Comparison of ENCODE assay signal across 1 cellular context in genomic region chr2:101252408-101253012, GRCh38.
TF ChIP-seq lines count a peak whose summit lies in the region.

CNOT11 (plus strand) TSS chr2:101252886; CDS start chr2:101252965, 79 bp downstream.

TF ChIP-seq in HepG2, 621 proteins besides CTCF, POLR2A, EP300 and RAD21 (continued from another document and continues in another):
- TF ChIP-seq ZNF574 (CRISPR knock-in tag; IDR thresholded peaks at IDR 0.05): peak; percentile 93
- TF ChIP-seq ZNF274 (CRISPR knock-in tag; IDR thresholded peaks at IDR 0.05): no peak; the same call in 1 of the 2 replicates
- TF ChIP-seq ZBTB37 (CRISPR knock-in tag; IDR thresholded peaks at IDR 0.05): no peak
- no peak for TF ChIP-seq PRPF4 (IDR thresholded peaks at IDR 0.05; ENCODE audit: low read depth, low read length, poor library complexity, severe bottlenecking)
- TF ChIP-seq PCBP1 (IDR thresholded peaks at IDR 0.05; ENCODE audit: borderline replicate concordance, low read depth, low read length): 0 out of 2 replicates have a peak, but pooled peaks have one; percentile 43
- TF ChIP-seq CCDC6 (CRISPR knock-in tag; IDR thresholded peaks at IDR 0.05): peak; percentile 87
- peak; percentile 73; the same call in 1 of the 2 replicates for TF ChIP-seq ZNF878 (CRISPR knock-in tag; IDR thresholded peaks at IDR 0.05)
- peak; percentile 86 for TF ChIP-seq ZBTB25 (CRISPR knock-in tag; IDR thresholded peaks at IDR 0.05)
- peak; percentile 87; the same call in 1 of the 2 replicates for TF ChIP-seq IKZF5 (CRISPR knock-in tag; IDR thresholded peaks at IDR 0.05)
- TF ChIP-seq FOXA3 (CRISPR knock-in tag; IDR thresholded peaks at IDR 0.05): peak; percentile 72
- TF ChIP-seq EED (CRISPR knock-in tag; IDR thresholded peaks at IDR 0.05): no peak; the same call in 1 of the 2 replicates
- TF ChIP-seq YY1 (IDR thresholded peaks at IDR 0.05; ENCODE audit: insufficient read depth, insufficient replicate concordance, low read depth, low read length): peak; percentile 66
- TF ChIP-seq MTA1 (CRISPR knock-in tag; IDR thresholded peaks at IDR 0.05; ENCODE audit: borderline replicate concordance): no peak; the same call in 1 of the 2 replicates
- TF ChIP-seq POLR2AphosphoS5 (IDR thresholded peaks at IDR 0.05; ENCODE audit: low read depth, low read length): peak; percentile 98
- peak; percentile 57; the same call in 1 of the 2 replicates for TF ChIP-seq TOPORS (CRISPR knock-in tag; IDR thresholded peaks at IDR 0.05)
- TF ChIP-seq ZNF773 (CRISPR knock-in tag; IDR thresholded peaks at IDR 0.05; ENCODE audit: borderline replicate concordance): no peak
- peak; percentile 79; the same call in 1 of the 2 replicates for TF ChIP-seq SP4 (CRISPR knock-in tag; IDR thresholded peaks at IDR 0.05)
- TF ChIP-seq ZKSCAN1 (IDR thresholded peaks at IDR 0.05; ENCODE audit: low read length): no peak; the same call in 1 of the 2 replicates
- no peak for TF ChIP-seq EHMT2 (IDR thresholded peaks at IDR 0.05; ENCODE audit: borderline replicate concordance, low read depth, low read length)
- TF ChIP-seq TBL1XR1 (IDR thresholded peaks at IDR 0.05; ENCODE audit: borderline replicate concordance, low read length, partially characterized antibody): no peak
- TF ChIP-seq SOX5 (CRISPR knock-in tag; IDR thresholded peaks at IDR 0.05; ENCODE audit: borderline replicate concordance): peak; percentile 42; the same call in 1 of the 2 replicates
- no peak; the same call in 1 of the 2 replicates for TF ChIP-seq ZZZ3 (CRISPR knock-in tag; IDR thresholded peaks at IDR 0.05; ENCODE audit: borderline replicate concordance)
- peak; percentile 52; the same call in 1 of the 2 replicates for TF ChIP-seq HNF4G (IDR thresholded peaks at IDR 0.05; ENCODE audit: borderline replicate concordance, low read depth, low read length)
- TF ChIP-seq HNF4G (CRISPR knock-in tag; IDR thresholded peaks at IDR 0.05; ENCODE audit: borderline replicate concordance, low read depth): no peak
- TF ChIP-seq HMGXB3 (CRISPR knock-in tag; IDR thresholded peaks at IDR 0.05; ENCODE audit: borderline replicate concordance): peak; percentile 57; the same call in 1 of the 2 replicates
- TF ChIP-seq ZFY (CRISPR knock-in tag; IDR thresholded peaks at IDR 0.05): peak; percentile 97
- no peak; the same call in 1 of the 2 replicates for TF ChIP-seq KDM5A (IDR thresholded peaks at IDR 0.05; ENCODE audit: borderline replicate concordance, low read length)
- TF ChIP-seq THYN1 (CRISPR knock-in tag; IDR thresholded peaks at IDR 0.05; ENCODE audit: borderline replicate concordance, low read depth): no peak
- peak; percentile 79 for TF ChIP-seq ZNF816 (CRISPR knock-in tag; IDR thresholded peaks at IDR 0.05; ENCODE audit: borderline replicate concordance)
- TF ChIP-seq RBM22 (optimal IDR thresholded peaks at IDR 0.05; ENCODE audit: low read length): peak; percentile 62
- 0 out of 2 replicates have a peak, but pooled peaks have one; percentile 71 for TF ChIP-seq ZBTB3 (CRISPR knock-in tag; IDR thresholded peaks at IDR 0.05; ENCODE audit: borderline replicate concordance, low read depth)
- peak; percentile 63 for TF ChIP-seq FOSL2 (CRISPR knock-in tag; IDR thresholded peaks at IDR 0.05)
- no peak for TF ChIP-seq NFIB (CRISPR knock-in tag; IDR thresholded peaks at IDR 0.05; ENCODE audit: borderline replicate concordance)
- peak; percentile 86; the same call in 1 of the 2 replicates for TF ChIP-seq KAT7 (CRISPR knock-in tag; IDR thresholded peaks at IDR 0.05; ENCODE audit: borderline replicate concordance)
- TF ChIP-seq ZNF790 (CRISPR knock-in tag; IDR thresholded peaks at IDR 0.05; ENCODE audit: borderline replicate concordance): peak; percentile 84; the same call in 1 of the 2 replicates
- TF ChIP-seq ZBTB44 (CRISPR knock-in tag; IDR thresholded peaks at IDR 0.05): no peak
- peak; percentile 28; the same call in 1 of the 2 replicates for TF ChIP-seq NFYC (CRISPR knock-in tag; IDR thresholded peaks at IDR 0.05)
- peak; percentile 44 for TF ChIP-seq ZNF18 (CRISPR knock-in tag; IDR thresholded peaks at IDR 0.05; ENCODE audit: insufficient replicate concordance)
- TF ChIP-seq ISL2 (CRISPR knock-in tag; IDR thresholded peaks at IDR 0.05): peak; percentile 5; the same call in 1 of the 2 replicates
- TF ChIP-seq ATF7-NPFF (CRISPR knock-in tag; IDR thresholded peaks at IDR 0.05; ENCODE audit: low read depth): peak; percentile 89
- TF ChIP-seq NR3C1 (CRISPR knock-in tag; IDR thresholded peaks at IDR 0.05): no peak
- TF ChIP-seq ESRRA (CRISPR knock-in tag; IDR thresholded peaks at IDR 0.05; ENCODE audit: low read depth): peak; percentile 13; the same call in 1 of the 2 replicates
- no peak for TF ChIP-seq MBD4 (IDR thresholded peaks at IDR 0.05; ENCODE audit: borderline replicate concordance, low read length)
- TF ChIP-seq GRHL1 (CRISPR knock-in tag; conservative IDR thresholded peaks at IDR 0.05): no peak
- peak; percentile 80 for TF ChIP-seq POGK (CRISPR knock-in tag; conservative IDR thresholded peaks at IDR 0.05)
- TF ChIP-seq JUND (CRISPR knock-in tag; IDR thresholded peaks at IDR 0.05): no peak
